Comparison of ENCODE assay signal across 1 cellular context in the genomic region with DNA sequence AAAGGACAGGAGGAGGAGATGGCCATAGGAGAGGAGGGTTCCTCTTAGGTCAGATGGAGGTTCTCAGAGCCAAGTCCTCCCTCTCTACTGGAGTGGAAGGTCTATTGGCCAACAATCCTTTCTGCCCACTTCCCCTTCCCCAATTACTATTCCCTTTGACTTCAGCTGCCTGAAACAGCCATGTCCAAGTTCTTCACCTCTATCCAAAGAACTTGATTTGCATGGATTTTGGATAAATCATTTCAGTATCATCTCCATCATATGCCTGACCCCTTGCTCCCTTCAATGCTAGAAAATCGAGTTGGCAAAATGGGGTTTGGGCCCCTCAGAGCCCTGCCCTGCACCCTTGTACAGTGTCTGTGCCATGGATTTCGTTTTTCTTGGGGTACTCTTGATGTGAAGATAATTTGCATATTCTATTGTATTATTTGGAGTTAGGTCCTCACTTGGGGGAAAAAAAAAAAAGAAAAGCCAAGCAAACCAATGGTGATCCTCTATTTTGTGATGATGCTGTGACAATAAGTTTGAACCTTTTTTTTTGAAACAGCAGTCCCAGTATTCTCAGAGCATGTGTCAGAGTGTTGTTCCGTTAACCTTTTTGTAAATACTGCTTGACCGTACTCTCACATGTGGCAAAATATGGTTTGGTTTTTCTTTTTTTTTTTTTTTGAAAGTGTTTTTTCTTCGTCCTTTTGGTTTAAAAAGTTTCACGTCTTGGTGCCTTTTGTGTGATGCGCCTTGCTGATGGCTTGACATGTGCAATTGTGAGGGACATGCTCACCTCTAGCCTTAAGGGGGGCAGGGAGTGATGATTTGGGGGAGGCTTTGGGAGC.
TF ChIP-seq lines count a peak whose summit lies in the region.

No MANE protein-coding gene starts in this region.

TF ChIP-seq in SK-N-SH treated with all-trans-retinoic acid at 6 μM for 48 hours, 23 proteins besides CTCF, POLR2A, EP300 and RAD21 (continued from another document):
- TF ChIP-seq, protein P1, sequence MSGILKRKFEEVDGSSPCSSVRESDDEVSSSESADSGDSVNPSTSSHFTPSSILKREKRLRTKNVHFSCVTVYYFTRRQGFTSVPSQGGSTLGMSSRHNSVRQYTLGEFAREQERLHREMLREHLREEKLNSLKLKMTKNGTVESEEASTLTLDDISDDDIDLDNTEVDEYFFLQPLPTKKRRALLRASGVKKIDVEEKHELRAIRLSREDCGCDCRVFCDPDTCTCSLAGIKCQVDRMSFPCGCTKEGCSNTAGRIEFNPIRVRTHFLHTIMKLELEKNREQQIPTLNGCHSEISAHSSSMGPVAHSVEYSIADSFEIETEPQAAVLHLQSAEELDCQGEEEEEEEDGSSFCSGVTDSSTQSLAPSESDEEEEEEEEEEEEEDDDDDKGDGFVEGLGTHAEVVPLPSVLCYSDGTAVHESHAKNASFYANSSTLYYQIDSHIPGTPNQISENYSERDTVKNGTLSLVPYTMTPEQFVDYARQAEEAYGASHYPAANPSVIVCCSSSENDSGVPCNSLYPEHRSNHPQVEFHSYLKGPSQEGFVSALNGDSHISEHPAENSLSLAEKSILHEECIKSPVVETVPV (CRISPR knock-in tag; IDR thresholded peaks at IDR 0.05) = peak; percentile 43; the same call in 1 of the 2 replicates
- TF ChIP-seq ESRRG (CRISPR knock-in tag; IDR thresholded peaks at IDR 0.05) (peak; percentile 90; the same call in 1 of the 2 replicates), ISL1 (CRISPR knock-in tag; IDR thresholded peaks at IDR 0.05) (no peak), TCF4 (CRISPR knock-in tag; IDR thresholded peaks at IDR 0.05; ENCODE audit: borderline replicate concordance) (peak; percentile 50; the same call in 1 of the 2 replicates), ZC3H10 (CRISPR knock-in tag; IDR thresholded peaks at IDR 0.05) (peak; percentile 2; the same call in 1 of the 2 replicates), ZFP30 (CRISPR knock-in tag; IDR thresholded peaks at IDR 0.05) (peak; percentile 3; the same call in 1 of the 2 replicates)
